2 cellular contexts compared by ENCODE assay signal in genomic region chr11:67486481-67487195, GRCh38.
TF ChIP-seq lines count a peak whose summit lies in the region.

No MANE protein-coding gene starts in this region.

TF ChIP-seq in GM12878, 131 proteins besides CTCF, POLR2A, EP300 and RAD21 (continues in another document):
- TF ChIP-seq HDAC2 (IDR thresholded peaks at IDR 0.05): no peak
- no peak for TF ChIP-seq CHD1 (IDR thresholded peaks at IDR 0.05; ENCODE audit: low read depth, low read length)
- peak; percentile 98 for TF ChIP-seq IKZF1 (conservative IDR thresholded peaks at IDR 0.05)
- TF ChIP-seq ATF2 (IDR thresholded peaks at IDR 0.05; ENCODE audit: low read length): no peak
- TF ChIP-seq ZBTB33 (IDR thresholded peaks at IDR 0.05): 0 out of 2 replicates have a peak, but pooled peaks have one; percentile 55
- peak; percentile 89 for TF ChIP-seq RELA (IDR thresholded peaks at IDR 0.05; ENCODE audit: borderline replicate concordance, partially characterized antibody)
- TF ChIP-seq HDGF (IDR thresholded peaks at IDR 0.05): no peak
- no peak for TF ChIP-seq ELK1 (IDR thresholded peaks at IDR 0.05; ENCODE audit: low read depth, low read length)
- TF ChIP-seq ZNF274 (IDR thresholded peaks at IDR 0.05; ENCODE audit: insufficient read depth, insufficient read length): no peak
- peak; percentile 71; the same call in 1 of the 2 replicates for TF ChIP-seq MLLT1 (IDR thresholded peaks at IDR 0.05)
- peak; percentile 90; the same call in 1 of the 2 replicates for TF ChIP-seq TBL1XR1 (IDR thresholded peaks at IDR 0.05; ENCODE audit: low read depth, low read length)
- TF ChIP-seq LARP7 (IDR thresholded peaks at IDR 0.05): peak; percentile 64; the same call in 1 of the 2 replicates
- peak; percentile 97 for TF ChIP-seq GATAD2B (conservative IDR thresholded peaks at IDR 0.05; ENCODE audit: low read depth)
- TF ChIP-seq DPF2 (IDR thresholded peaks at IDR 0.05): peak; percentile 100
- 0 out of 2 replicates have a peak, but pooled peaks have one; percentile 37 for TF ChIP-seq ZNF24 (IDR thresholded peaks at IDR 0.05)
- no peak for TF ChIP-seq SUZ12 (IDR thresholded peaks at IDR 0.05; ENCODE audit: unreplicated experiment)
- TF ChIP-seq JUND (IDR thresholded peaks at IDR 0.05; ENCODE audit: low read depth, low read length): no peak
- no peak for TF ChIP-seq SREBF2 (IDR thresholded peaks at IDR 0.05; ENCODE audit: low read length)
- TF ChIP-seq BHLHE40 (IDR thresholded peaks at IDR 0.05; ENCODE audit: borderline replicate concordance in 1 of 2, low read depth in 2 of 2, low read length in 1 of 2): peak in 1 of 2 experiments; percentile 74; a peak in 2 of 4 replicates
- TF ChIP-seq SPI1 (IDR thresholded peaks at IDR 0.05; ENCODE audit: borderline replicate concordance, insufficient read depth, low read depth, low read length): peak; percentile 70
- TF ChIP-seq RUNX3 (IDR thresholded peaks at IDR 0.05; ENCODE audit: low read length): no peak
- TF ChIP-seq ZBTB11 (CRISPR knock-in tag; IDR thresholded peaks at IDR 0.05): no peak
- TF ChIP-seq KDM1A (IDR thresholded peaks at IDR 0.05; ENCODE audit: borderline replicate concordance): no peak

TF ChIP-seq in HEK293T, 16 proteins besides CTCF, POLR2A, EP300 and RAD21:
- TF ChIP-seq BHLHE40 (IDR thresholded peaks at IDR 0.05; ENCODE audit: borderline replicate concordance) (no peak), FOXK2 (IDR thresholded peaks at IDR 0.05) (no peak), SUZ12 (IDR thresholded peaks at IDR 0.05) (no peak), ARNT (IDR thresholded peaks at IDR 0.05) (no peak), CTBP1 (IDR thresholded peaks at IDR 0.05; ENCODE audit: borderline replicate concordance) (no peak), FOXA1 (IDR thresholded peaks at IDR 0.05) (no peak), LEF1 (IDR thresholded peaks at IDR 0.05; ENCODE audit: borderline replicate concordance) (no peak), SP1 (IDR thresholded peaks at IDR 0.05) (no peak), HDGF (IDR thresholded peaks at IDR 0.05; ENCODE audit: borderline replicate concordance) (no peak), FOXM1 (IDR thresholded peaks at IDR 0.05; ENCODE audit: borderline replicate concordance) (no peak), L3MBTL2 (conservative IDR thresholded peaks at IDR 0.05) (no peak), ELF4 (IDR thresholded peaks at IDR 0.05) (no peak), ZNF384 (IDR thresholded peaks at IDR 0.05) (no peak), TARDBP (IDR thresholded peaks at IDR 0.05) (no peak), PKNOX1 (IDR thresholded peaks at IDR 0.05) (no peak), NFRKB (IDR thresholded peaks at IDR 0.05) (no peak)
